23 cellular contexts compared by ENCODE assay signal in the genomic region with DNA sequence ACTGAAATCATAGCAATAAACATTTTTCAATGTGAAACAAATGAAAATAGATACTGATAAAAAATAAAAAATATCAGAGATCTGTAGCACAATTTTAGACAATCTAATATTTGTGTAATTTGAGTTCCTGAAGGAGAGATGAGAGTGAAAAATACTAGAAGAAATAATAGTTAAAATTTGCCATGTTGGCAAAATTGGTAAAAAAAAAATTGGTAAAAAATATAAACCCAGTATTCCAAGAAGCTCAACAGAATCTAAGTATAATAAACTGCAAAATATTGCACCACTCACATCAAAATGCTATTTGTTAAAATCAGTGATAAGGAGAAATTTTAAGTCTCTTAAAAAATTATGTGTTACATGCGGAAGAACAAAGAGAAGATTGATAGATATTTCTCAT.
DNase-seq lines count a peak whose midpoint lies in the region; ATAC-seq, FAIRE-seq and TF ChIP-seq lines count a peak whose summit lies in the region.
"Had no signal": no experiment of that assay in that cellular context is flagged by ENCODE, and none has a peak within 500 bp of the region (broad histone marks: within the 10 kb centered on the region; RNA-seq: fewer than 3 reads in every experiment).

No MANE protein-coding gene starts in this region.

- no peak overlapping the region for H4K8ac ChIP-seq in IMR-90 (ENCODE audit: low read depth in 2 of 2, low read length in 2 of 2)

- no peak overlapping the region for H2AK5ac ChIP-seq in IMR-90 (ENCODE audit: low read depth, low read length)

- TF ChIP-seq POLR2A in A549 (IDR thresholded peaks at IDR 0.05; ENCODE audit: low read length) (no peak), IMR-90 (IDR thresholded peaks at IDR 0.05; ENCODE audit: low read depth, low read length) (no peak)

- POLR2A ChIA-PET in A549 (lab: Yijun Ruan, JAX) (no interaction called here), IMR-90 (lab: Charles Lee; ENCODE audit: unreplicated experiment) (no interaction called here)

- TF ChIP-seq RAD21 in A549 (conservative IDR thresholded peaks at IDR 0.05 in 1 of 2, IDR thresholded peaks at IDR 0.05 in 1 of 2) (no peak), IMR-90 (IDR thresholded peaks at IDR 0.05; ENCODE audit: low read length) (no peak)

- H4K20me1 ChIP-seq in IMR-90 (ENCODE audit: insufficient read depth, low read length) (no peaks in the 10 kb centered on the region), mammary epithelial cell (ENCODE audit: insufficient read depth, low read length) (no peaks in the 10 kb centered on the region)
- H4K20me1 ChIP-seq: BLaER1 treated with 17β-estradiol and CSF1 and Interleukin-3, amounts not matched to agents 10 nM and 100 nM had no signal

- TF ChIP-seq EP300 in A549 (IDR thresholded peaks at IDR 0.05): no peak

- H3K79me1 ChIP-seq in IMR-90 (ENCODE audit: low read depth in 1 of 2, low read length in 2 of 2): no peaks in the 10 kb centered on the region

- no peak overlapping the region for H2BK5ac ChIP-seq in IMR-90 (ENCODE audit: low read depth, low read length, poor library complexity, severe bottlenecking)

- H4K5ac ChIP-seq in IMR-90 (ENCODE audit: low read depth, low read length): no peak overlapping the region

- dilution Hi-C loops in IMR-90 (cut with HindIII; ENCODE audit: low sequenced_read_pairs, unreplicated experiment) (no loop called here), mammary epithelial cell (cut with HindIII; ENCODE audit: low sequenced_read_pairs) (no loop called here)

- no peak for TF ChIP-seq CTCF in A549 (IDR thresholded peaks at IDR 0.05)
- no peak for TF ChIP-seq CTCF in IMR-90 (conservative IDR thresholded peaks at IDR 0.05; ENCODE audit: low read depth, low read length)
- TF ChIP-seq CTCF in pancreas (IDR thresholded peaks at IDR 0.05): no peak
- no peak for TF ChIP-seq CTCF in mammary epithelial cell (conservative IDR thresholded peaks at IDR 0.05 in 1 of 2, IDR thresholded peaks at IDR 0.05 in 1 of 2; ENCODE audit: extremely low read depth in 1 of 2, insufficient read depth in 1 of 2, low read depth in 1 of 2, low read length in 2 of 2)
- TF ChIP-seq CTCF in progenitor cell of endocrine pancreas (IDR thresholded peaks at IDR 0.05; ENCODE audit: unreplicated experiment): no peak

- H3K4ac ChIP-seq in IMR-90 (ENCODE audit: low read depth, low read length): no peak overlapping the region

- CTCF ChIA-PET in A549 (lab: Yijun Ruan, JAX) (no interaction called here), IMR-90 (lab: Yijun Ruan, JAX) (no interaction called here), mammary epithelial cell (lab: Charles Lee; ENCODE audit: low non-redundant PET) (no interaction called here)

- no peaks in the 10 kb centered on the region for H3K27me3 Mint-ChIP-seq in progenitor cell of endocrine pancreas
- H3K27me3 Mint-ChIP-seq: B cell; CD4-positive, alpha-beta T cell had no signal

- intact Hi-C loops in IMR-90 (cut with micrococcal nuclease): no loop called here
- intact Hi-C loops in pancreas (cut with DNase I): no loop called here
- intact Hi-C loops in mammary epithelial cell (cut with micrococcal nuclease): no loop called here

- no peaks in the 10 kb centered on the region for H3K4me1 Mint-ChIP-seq in progenitor cell of endocrine pancreas (ENCODE audit: low read depth)
- H3K4me1 Mint-ChIP-seq: B cell had no signal

- no peak overlapping the region for H3K56ac ChIP-seq in IMR-90 (ENCODE audit: extremely low read depth, insufficient read depth, low read length)

- H3K9me3 ChIP-seq in A549 (no peaks in the 10 kb centered on the region), IMR-90 (ENCODE audit: control insufficient read depth, insufficient read depth, low read length) (0 out of 2 replicates have a peak, but pooled peaks cover 2% of the 10 kb centered on the region), pancreas (no peaks in the 10 kb centered on the region), mammary epithelial cell (replicated peaks; ENCODE audit: insufficient read depth, low read length) (no peaks in the 10 kb centered on the region)
- H3K9me3 ChIP-seq: BLaER1 treated with 17β-estradiol and CSF1 and Interleukin-3, amounts not matched to agents 10 nM and 100 nM; Caco-2 had no signal

- H3K4me2 ChIP-seq in A549: no peak overlapping the region
- no peak overlapping the region for H3K4me2 ChIP-seq in IMR-90 (ENCODE audit: low read depth, low read length)
- H3K4me2 ChIP-seq in mammary epithelial cell (ENCODE audit: insufficient read depth, low read depth, low read length): no peak overlapping the region
- H3K4me2 ChIP-seq: BLaER1 treated with 17β-estradiol and CSF1 and Interleukin-3, amounts not matched to agents 10 nM and 100 nM had no signal

- no peak overlapping the region for H2BK15ac ChIP-seq in IMR-90 (ENCODE audit: low read depth, low read length)

- H3K79me2 ChIP-seq in mammary epithelial cell (ENCODE audit: insufficient read depth, low read length): no peaks in the 10 kb centered on the region

- FAIRE-seq in A549 (lab: Jason Lieb, UNC) (no peak), colon (lab: Jason Lieb, UNC) (peak; percentile 14), pancreas (lab: Jason Lieb, UNC) (peak; percentile 29)
- FAIRE-seq: D721Med, G401.6, GM12891, GM19239 had no signal

- WGBS in A549 (ENCODE audit: missing lambda C conversion rate): 90% methylated on average over 1 of the region's 1 CpG
- no CpG with 5 or more reads among the region's 1 CpG for WGBS in IMR-90 (ENCODE audit: extremely low coverage in 2 of 2, insufficient read length in 1 of 2), 2 experiments
- 87 to 92% methylated on average over 1 of the region's 1 CpG for WGBS in pancreas, 2 donors
- 87% methylated on average over 1 of the region's 1 CpG for WGBS in mammary epithelial cell (ENCODE audit: low coverage, missing lambda C conversion rate)

- no peaks in the 10 kb centered on the region for H3K9me3 Mint-ChIP-seq in progenitor cell of endocrine pancreas (ENCODE audit: low read depth)

- H3K36me3 ChIP-seq in IMR-90 (ENCODE audit: control insufficient read depth, insufficient read depth, low read length): no peaks in the 10 kb centered on the region
- no peaks in the 10 kb centered on the region for H3K36me3 ChIP-seq in pancreas
- H3K36me3 ChIP-seq in mammary epithelial cell (ENCODE audit: insufficient read depth, low read length): no peaks in the 10 kb centered on the region
- H3K36me3 ChIP-seq: BLaER1 treated with 17β-estradiol and CSF1 and Interleukin-3, amounts not matched to agents 10 nM and 100 nM had no signal

- H3K14ac ChIP-seq in IMR-90 (replicated peaks; ENCODE audit: low read depth, low read length): no peak overlapping the region

- no peak for ATAC-seq in A549
- ATAC-seq in IMR-90 (ENCODE audit: low read depth): no peak
- no peak for ATAC-seq in pancreas
- ATAC-seq: CD8-positive, alpha-beta T cell had no signal

- H4K91ac ChIP-seq in IMR-90 (ENCODE audit: insufficient read depth, low read depth, low read length): no peak overlapping the region

- H3K27me3 ChIP-seq in IMR-90 (ENCODE audit: control insufficient read depth, insufficient read depth, low read length): no peaks in the 10 kb centered on the region
- no peaks in the 10 kb centered on the region for H3K27me3 ChIP-seq in pancreas
- H3K27me3 ChIP-seq in mammary epithelial cell (ENCODE audit: insufficient read depth, low read length): no peaks in the 10 kb centered on the region
- H3K27me3 ChIP-seq: BLaER1 treated with 17β-estradiol and CSF1 and Interleukin-3, amounts not matched to agents 10 nM and 100 nM had no signal

- no peak overlapping the region for H3K4me3 Mint-ChIP-seq in progenitor cell of endocrine pancreas (ENCODE audit: low read depth)
- H3K4me3 Mint-ChIP-seq: B cell; CD4-positive, alpha-beta T cell; CD8-positive, alpha-beta T cell had no signal

- no peak overlapping the region for H3K27ac Mint-ChIP-seq in progenitor cell of endocrine pancreas
- H3K27ac Mint-ChIP-seq: B cell; CD4-positive, alpha-beta T cell; CD8-positive, alpha-beta T cell had no signal

- no peak overlapping the region for H2AK9ac ChIP-seq in IMR-90 (replicated peaks; ENCODE audit: low read depth, low read length, poor library complexity)

- H3K27ac ChIP-seq in A549 (no peak overlapping the region), IMR-90 (ENCODE audit: insufficient read depth, low read length) (no peak overlapping the region), pancreas (no peak overlapping the region), mammary epithelial cell (ENCODE audit: insufficient read depth, low read depth, low read length) (no peak overlapping the region)
- H3K27ac ChIP-seq: BLaER1 treated with 17β-estradiol and CSF1 and Interleukin-3, amounts not matched to agents 10 nM and 100 nM; C4-2B had no signal

- no peak for DNase-seq in A549 (ENCODE audit: low read depth in 1 of 2, low spot score in 1 of 2)
- DNase-seq in IMR-90: no peak
- DNase-seq in pancreas: no peak
- no peak for DNase-seq in mammary epithelial cell
- DNase-seq in activated CD4-positive, alpha-beta T cell treated with anti-CD3 and anti-CD28 coated beads, Interleukin-2, amount 50 U/mL, for 4 hours: no peak
- no peak for DNase-seq in progenitor cell of endocrine pancreas (ENCODE audit: low spot score, unreplicated experiment)
- no peak for DNase-seq in NCI-H2171 (lab: John Stamatoyannopoulos, UW)
- DNase-seq: 8988T; AML-193; Caco-2; Calu3; CD4-positive, alpha-beta T cell; CD8-positive, alpha-beta T cell; DMS79 treated with DMSO at 0.1 percent for 48 hours; GF-D8 had no signal

- no peak overlapping the region for H3K23ac ChIP-seq in IMR-90 (ENCODE audit: low read depth, low read length)

- no peaks in the 10 kb centered on the region for H3K36me3 Mint-ChIP-seq in progenitor cell of endocrine pancreas (ENCODE audit: insufficient read depth)
- H3K36me3 Mint-ChIP-seq: CD8-positive, alpha-beta T cell had no signal

- no peak overlapping the region for H2BK20ac ChIP-seq in IMR-90 (ENCODE audit: low read depth, low read length)

- H3K4me3 ChIP-seq in A549 (no peak overlapping the region), IMR-90 (ENCODE audit: insufficient read depth, low read depth, low read length) (no peak overlapping the region), pancreas (no peak overlapping the region), mammary epithelial cell (replicated peaks in 1 of 3; ENCODE audit: insufficient read depth in 1 of 3, low read depth in 2 of 3, low read length in 3 of 3) (no peak overlapping the region)
- H3K4me3 ChIP-seq: BLaER1 treated with 17β-estradiol and CSF1 and Interleukin-3, amounts not matched to agents 10 nM and 100 nM had no signal

- BruUV-seq in IMR-90 (replicated peaks; lab: Mats Ljungman, UMichigan): no TSS peak
- no TSS peak for BruUV-seq in mammary epithelial cell (replicated peaks; lab: Mats Ljungman, UMichigan)

- H3K4me1 ChIP-seq in A549: no peaks in the 10 kb centered on the region
- H3K4me1 ChIP-seq in IMR-90 (ENCODE audit: control insufficient read depth, insufficient read depth, low read length): no peaks in the 10 kb centered on the region
- no peaks in the 10 kb centered on the region for H3K4me1 ChIP-seq in pancreas
- no peaks in the 10 kb centered on the region for H3K4me1 ChIP-seq in mammary epithelial cell (ENCODE audit: insufficient read depth, low read length)
- H3K4me1 ChIP-seq: BLaER1 treated with 17β-estradiol and CSF1 and Interleukin-3, amounts not matched to agents 10 nM and 100 nM; Caco-2 had no signal

- in situ Hi-C loops in IMR-90 (cut with MboI; ENCODE audit: low sequenced_read_pairs) (no loop called here), mammary epithelial cell (cut with MboI; ENCODE audit: low sequenced_read_pairs in 2 of 2) (no loop called here)

- H2AFZ ChIP-seq in IMR-90 (replicated peaks; ENCODE audit: low read length, poor library complexity): no peak overlapping the region
- H2AFZ ChIP-seq in mammary epithelial cell (ENCODE audit: low read depth, low read length): no peak overlapping the region

- H2BK120ac ChIP-seq in IMR-90 (ENCODE audit: low read depth, low read length): no peak overlapping the region

- H3K9ac ChIP-seq in IMR-90 (ENCODE audit: low read depth, low read length) (no peak overlapping the region), mammary epithelial cell (ENCODE audit: insufficient read depth, low read length) (no peak overlapping the region)
- H3K9ac ChIP-seq: BLaER1 treated with 17β-estradiol and CSF1 and Interleukin-3, amounts not matched to agents 10 nM and 100 nM had no signal

- no peaks in the 10 kb centered on the region for H3K9me1 ChIP-seq in IMR-90 (ENCODE audit: insufficient read depth, low read length)

- no peak overlapping the region for H3K18ac ChIP-seq in IMR-90 (ENCODE audit: low read depth, low read length)
